9 cellular contexts compared by ENCODE assay signal in genomic region chr5:80711938-80712337, GRCh38. TPM values are rescaled to one million over a fixed set of nuclear protein-coding genes. Genes with fewer than 3 reads are reported as not detected.
DNase-seq lines count a peak whose midpoint lies in the region; ATAC-seq lines count a peak whose summit lies in the region.
"Had no signal": no experiment of that assay in that cellular context is flagged by ENCODE, and none has a peak within 500 bp of the region (broad histone marks: within the 10 kb centered on the region; RNA-seq: fewer than 3 reads in every experiment).

No MANE protein-coding gene starts in this region.

- H3K4me1 Mint-ChIP-seq in dendritic cell treated with granulocyte-macrophage colony-stimulating factor and Interleukin-4, amounts not matched to agents 40 ng/mL and 50 ng/mL, for 4 days (ENCODE audit: low read depth), result no peaks in the 10 kb centered on the region
- peaks cover 0 to 42% (median 4%) of the 10 kb centered on the region in 7 donors for H3K4me1 Mint-ChIP-seq in naive thymus-derived CD4-positive, alpha-beta T cell

- no peaks in the 10 kb centered on the region for H3K79me1 ChIP-seq in trophoblast cell (ENCODE audit: low read length)

- DNase-seq in NCI-H510A treated with DMSO at 0.1 percent for 48 hours (lab: John Stamatoyannopoulos, UW) (peak; percentile 2), NCI-H510A (lab: John Stamatoyannopoulos, UW) (no peak), NCI-H2081 (lab: John Stamatoyannopoulos, UW) (peak; percentile 39 to 46), trophoblast cell (peak; percentile 53 to 65), NAMALWA (ENCODE audit: low spot score) (no peak)
- no peak for DNase-seq in naive thymus-derived CD4-positive, alpha-beta T cell
- DNase-seq: pancreas had no signal

- WGBS in trophoblast cell (ENCODE audit: extremely low coverage, insufficient coverage, insufficient read length), result no CpG with 5 or more reads among the region's 3 CpGs

- H3K27me3 ChIP-seq in trophoblast cell (ENCODE audit: insufficient read depth, low read length), result no peaks in the 10 kb centered on the region
- no peaks in the 10 kb centered on the region for H3K27me3 ChIP-seq in naive thymus-derived CD4-positive, alpha-beta T cell (ENCODE audit: control insufficient read depth in 2 of 2, insufficient read depth in 2 of 2, low read length in 2 of 2)
- H3K27me3 ChIP-seq: pancreas had no signal

- peaks cover 61% of the 10 kb centered on the region for H3K36me3 Mint-ChIP-seq in dendritic cell treated with granulocyte-macrophage colony-stimulating factor and Interleukin-4, amounts not matched to agents 40 ng/mL and 50 ng/mL, for 4 days (ENCODE audit: low read depth)
- peaks cover 6 to 67% (median 33%) of the 10 kb centered on the region in 5 donors for H3K36me3 Mint-ChIP-seq in naive thymus-derived CD4-positive, alpha-beta T cell

- CTCF ChIA-PET in naive thymus-derived CD4-positive, alpha-beta T cell (lab: Charles Lee), result interaction anchor here (1.6 kb wide), 1 partner anchor 455 kb away, joined by 5 read pairs; no protein-coding TSS in a partner anchor

- H3K18ac ChIP-seq in trophoblast cell (ENCODE audit: low read length), result no peak overlapping the region

- intact Hi-C loops in dendritic cell treated with granulocyte-macrophage colony-stimulating factor and Interleukin-4, amounts not matched to agents 40 ng/mL and 50 ng/mL, for 4 days (cut with micrococcal nuclease), result no loop called here
- intact Hi-C loops in naive thymus-derived CD4-positive, alpha-beta T cell (cut with micrococcal nuclease), result loop anchor here (1.0 to 5.0 kb wide), 4 partner anchors 45 to 483 kb away; no protein-coding TSS in a partner anchor

- ATAC-seq in naive thymus-derived CD4-positive, alpha-beta T cell, result no peak
- ATAC-seq in GM21737 (IDR thresholded peaks at IDR 0.05; ENCODE audit: unreplicated experiment), result no peak

- H3K23ac ChIP-seq in trophoblast cell (ENCODE audit: low read length), result no peak overlapping the region

- H3K14ac ChIP-seq in trophoblast cell (ENCODE audit: low read length), result no peak overlapping the region

- no peak overlapping the region for H3K9ac ChIP-seq in trophoblast cell (ENCODE audit: low read length)

- no peak overlapping the region for H2BK12ac ChIP-seq in trophoblast cell (ENCODE audit: low read length)

- H3K27me3 Mint-ChIP-seq in dendritic cell treated with granulocyte-macrophage colony-stimulating factor and Interleukin-4, amounts not matched to agents 40 ng/mL and 50 ng/mL, for 4 days, result no peaks in the 10 kb centered on the region
- no peaks in the 10 kb centered on the region for H3K27me3 Mint-ChIP-seq in naive thymus-derived CD4-positive, alpha-beta T cell

- no peaks in the 10 kb centered on the region for H3K4me1 ChIP-seq in trophoblast cell (ENCODE audit: control insufficient read depth in 1 of 2, insufficient read depth in 2 of 2, low read length in 2 of 2)
- H3K4me1 ChIP-seq in naive thymus-derived CD4-positive, alpha-beta T cell (ENCODE audit: control insufficient read depth in 2 of 2, insufficient read depth in 2 of 2, low read length in 2 of 2), result no peaks in the 10 kb centered on the region

- no peaks in the 10 kb centered on the region for H3K9me3 Mint-ChIP-seq in dendritic cell treated with granulocyte-macrophage colony-stimulating factor and Interleukin-4, amounts not matched to agents 40 ng/mL and 50 ng/mL, for 4 days
- no peaks in the 10 kb centered on the region for H3K9me3 Mint-ChIP-seq in naive thymus-derived CD4-positive, alpha-beta T cell

- no peak overlapping the region for H4K91ac ChIP-seq in trophoblast cell (ENCODE audit: low read depth, low read length)

- no peak overlapping the region for H3K4me3 Mint-ChIP-seq in dendritic cell treated with granulocyte-macrophage colony-stimulating factor and Interleukin-4, amounts not matched to agents 40 ng/mL and 50 ng/mL, for 4 days
- H3K4me3 Mint-ChIP-seq in naive thymus-derived CD4-positive, alpha-beta T cell, result no peak overlapping the region

- H3K9me3 ChIP-seq in trophoblast cell (ENCODE audit: insufficient read depth, low read depth, low read length), result no peaks in the 10 kb centered on the region
- H3K9me3 ChIP-seq in naive thymus-derived CD4-positive, alpha-beta T cell (ENCODE audit: control insufficient read depth in 2 of 3, low read length in 3 of 3), result no peaks in the 10 kb centered on the region
- H3K9me3 ChIP-seq: pancreas had no signal

- H2AFZ ChIP-seq in trophoblast cell (ENCODE audit: insufficient read depth, low read length, poor library complexity), result no peak overlapping the region

- H3K36me3 ChIP-seq in trophoblast cell (ENCODE audit: control insufficient read depth in 1 of 2, insufficient read depth in 2 of 2, low read length in 2 of 2), result peaks cover 2 to 5% of the 10 kb centered on the region in 2 experiments
- peaks cover 0 to 16% (median 0%) of the 10 kb centered on the region in 3 experiments for H3K36me3 ChIP-seq in naive thymus-derived CD4-positive, alpha-beta T cell (ENCODE audit: control insufficient read depth in 2 of 3, insufficient read depth in 3 of 3, low read length in 3 of 3)
- H3K36me3 ChIP-seq: pancreas had no signal

- no peak overlapping the region for H3K27ac ChIP-seq in trophoblast cell (ENCODE audit: low read depth, low read length)
- no peak overlapping the region for H3K27ac ChIP-seq in naive thymus-derived CD4-positive, alpha-beta T cell (ENCODE audit: low read depth, low read length)
- H3K27ac ChIP-seq: pancreas had no signal

- H3K4me3 ChIP-seq in trophoblast cell (ENCODE audit: low read depth, low read length), result no peak overlapping the region
- no peak overlapping the region for H3K4me3 ChIP-seq in naive thymus-derived CD4-positive, alpha-beta T cell (ENCODE audit: low read length)
- H3K4me3 ChIP-seq: pancreas had no signal

- no peak overlapping the region for H3K4ac ChIP-seq in trophoblast cell (ENCODE audit: low read depth, low read length)

- no peak overlapping the region for H4K8ac ChIP-seq in trophoblast cell (ENCODE audit: low read depth, low read length)

- H2AK5ac ChIP-seq in trophoblast cell (ENCODE audit: low read length), result no peak overlapping the region

- H3K79me2 ChIP-seq in trophoblast cell (ENCODE audit: control insufficient read depth, insufficient read depth, low read length, poor library complexity), result no peaks in the 10 kb centered on the region

- POLR2A ChIA-PET in naive thymus-derived CD4-positive, alpha-beta T cell (lab: Charles Lee), result no interaction called here

- H2BK5ac ChIP-seq in trophoblast cell (ENCODE audit: low read depth, low read length, poor library complexity), result no peak overlapping the region

- no peak overlapping the region for H4K12ac ChIP-seq in trophoblast cell (ENCODE audit: low read depth, low read length)

- no peak overlapping the region for H2BK120ac ChIP-seq in trophoblast cell (ENCODE audit: insufficient read depth, low read length, poor library complexity)

- no peak overlapping the region for H3K4me2 ChIP-seq in trophoblast cell (ENCODE audit: low read length)

- peak overlapping the region; percentile 43 for H3K27ac Mint-ChIP-seq in dendritic cell treated with granulocyte-macrophage colony-stimulating factor and Interleukin-4, amounts not matched to agents 40 ng/mL and 50 ng/mL, for 4 days
- peak overlapping the region in 1 of 9 donors; percentile 72 for H3K27ac Mint-ChIP-seq in naive thymus-derived CD4-positive, alpha-beta T cell

RNA-seq across cellular contexts. Expression of gene DHFR, which starts 57.2 kb away (rescaled TPM):
- 59.0 and 59.3 TPM in 2 replicates for polyA plus RNA-seq in trophoblast cell (2013)
- total RNA-seq in naive thymus-derived CD4-positive, alpha-beta T cell, result 10 to 100 TPM in 3 of 5 experiments, 1 to 10 TPM in 2; 6.9 to 68.9 (median 17.0) TPM
- polyA plus RNA-seq in naive thymus-derived CD4-positive, alpha-beta T cell, result 1 to 10 TPM; 1.2 to 2.5 TPM

RNA-seq across cellular contexts. Expression of gene MSH3, which starts 57.5 kb away (rescaled TPM):
- polyA plus RNA-seq in trophoblast cell (2013), result 8.8 and 9.2 TPM in 2 replicates
- 10 to 100 TPM; 12.0 to 20.9 (median 16.7) TPM for total RNA-seq in naive thymus-derived CD4-positive, alpha-beta T cell
- 10 to 100 TPM; 10.5 to 13.0 TPM for polyA plus RNA-seq in naive thymus-derived CD4-positive, alpha-beta T cell

Comparison
In these comparisons a context has a peak if more than half of its experiments do, and no peak if none do; other contexts are left out.
1. DNase-seq: peak in NCI-H510A treated with DMSO at 0.1 percent for 48 hours (single experiment), NCI-H2081 (2 of 2) and trophoblast cell (2 of 2); none in NCI-H510A (single experiment), naive thymus-derived CD4-positive, alpha-beta T cell (0 of 9) and NAMALWA (single experiment).